ENCODE assay signal across 37 cellular contexts in the genomic region with DNA sequence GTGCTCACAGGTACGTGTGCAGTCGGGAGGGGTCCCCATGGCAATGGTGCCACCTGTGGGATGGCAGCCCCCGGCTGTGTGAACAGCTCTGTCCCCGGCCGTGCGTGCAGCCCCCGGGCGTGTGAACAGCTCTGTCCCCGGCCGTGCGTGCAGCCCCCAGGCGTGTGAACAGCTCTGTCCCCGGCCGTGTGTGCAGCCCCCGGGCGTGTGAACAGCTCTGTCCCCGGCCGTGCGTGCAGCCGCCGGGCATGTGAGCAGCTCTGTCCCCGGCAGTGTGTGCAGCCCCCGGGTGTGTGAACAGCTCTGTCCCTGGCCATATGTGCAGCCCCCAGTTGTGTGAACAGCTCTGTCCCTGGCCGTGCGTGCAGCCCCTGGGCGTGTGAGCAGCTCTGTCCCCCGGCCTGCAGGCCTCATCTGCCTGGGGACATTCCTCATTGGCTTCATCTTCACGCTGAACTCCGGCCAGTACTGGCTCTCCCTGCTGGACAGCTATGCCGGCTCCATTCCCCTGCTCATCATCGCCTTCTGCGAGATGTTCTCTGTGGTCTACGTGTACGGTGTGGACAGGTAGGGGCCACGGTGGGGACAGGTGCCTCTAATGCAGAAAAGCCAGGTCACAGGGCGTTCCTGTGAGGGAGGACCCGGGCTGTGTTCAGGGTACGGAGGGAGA. TPM values are rescaled to one million over a fixed set of nuclear protein-coding genes. Genes with fewer than 3 reads are reported as not detected.
"Had no signal": no experiment of that assay in that cellular context is flagged by ENCODE, and none has a peak within 500 bp of the region (broad histone marks: within the 10 kb centered on the region; RNA-seq: fewer than 3 reads in every experiment).

No MANE protein-coding gene starts in this region.

- ATAC-seq: activated CD4-positive, alpha-beta T cell treated with anti-CD3 and anti-CD28 coated beads for 36 hours; activated CD8-positive, alpha-beta memory T cell treated with anti-CD3 and anti-CD28 coated beads, Interleukin-2, amount 10 ng/mL, durations not matched to agents 7 days and 5 days; activated CD8-positive, alpha-beta T cell treated with anti-CD3 and anti-CD28 coated beads, Interleukin-2, amount 10 ng/mL, durations not matched to agents 7 days and 5 days; activated naive CD8-positive, alpha-beta T cell treated with anti-CD3 and anti-CD28 coated beads, Interleukin-2, amount 50 U/mL, for 24 hours; body of pancreas; gastroesophageal sphincter had no signal

- H3K4me1 Mint-ChIP-seq: activated CD4-positive, alpha-beta T cell treated with anti-CD3 and anti-CD28 coated beads for 36 hours; activated CD4-positive, alpha-beta T cell treated with anti-CD3 and anti-CD28 coated beads, Interleukin-2, amount 10 ng/mL, durations not matched to agents 24 days and 14 days; activated CD8-positive, alpha-beta memory T cell treated with anti-CD3 and anti-CD28 coated beads, Interleukin-2, amount 10 ng/mL, durations not matched to agents 7 days and 5 days; activated naive CD8-positive, alpha-beta T cell treated with anti-CD3 and anti-CD28 coated beads, Interleukin-2, amount 50 U/mL, for 24 hours had no signal

- H3K27ac ChIP-seq: adrenal gland, body of pancreas, epithelial cell of prostate, esophagus squamous epithelium, gastroesophageal sphincter had no signal

- H3K4me3 ChIP-seq: adrenal gland, body of pancreas, esophagus squamous epithelium, gastroesophageal sphincter had no signal

- H3K36me3 ChIP-seq: adrenal gland, esophagus squamous epithelium, gastroesophageal sphincter had no signal

- H3K9me3 ChIP-seq: adrenal gland, body of pancreas, gastroesophageal sphincter had no signal

- H3K27ac Mint-ChIP-seq: activated CD4-positive, alpha-beta memory T cell treated with anti-CD3 and anti-CD28 coated beads for 36 hours; activated CD4-positive, alpha-beta T cell treated with anti-CD3 and anti-CD28 coated beads for 36 hours; activated CD4-positive, alpha-beta T cell treated with anti-CD3 and anti-CD28 coated beads, Interleukin-2, amount 10 ng/mL, durations not matched to agents 24 days and 14 days; activated CD8-positive, alpha-beta memory T cell treated with anti-CD3 and anti-CD28 coated beads, Interleukin-2, amount 10 ng/mL, durations not matched to agents 7 days and 5 days; activated CD8-positive, alpha-beta T cell treated with anti-CD3 and anti-CD28 coated beads, Interleukin-2, amount 10 ng/mL, durations not matched to agents 7 days and 5 days; activated naive CD4-positive, alpha-beta T cell treated with anti-CD3 and anti-CD28 coated beads for 36 hours; activated naive CD4-positive, alpha-beta T cell treated with anti-CD3 and anti-CD28 coated beads, Interleukin-2, amount 50 U/mL, for 24 hours; activated naive CD8-positive, alpha-beta T cell treated with anti-CD3 and anti-CD28 coated beads for 36 hours; activated naive CD8-positive, alpha-beta T cell treated with anti-CD3 and anti-CD28 coated beads, Interleukin-2, amount 50 U/mL, for 24 hours; activated T-helper 1 cell treated with anti-CD3 and anti-CD28 coated beads, Interleukin-12 subunit alpha, Interleukin-12 subunit beta, Interleukin-2, Interleukin-4 antibody, amounts not matched to agents 30 ng/mL and 10 ng/mL and 1 ng/mL, durations not matched to agents 14 hours and 24 hours and 36 hours; activated T-helper 2 cell treated with anti-CD3 and anti-CD28 coated beads, Interferon-gamma antibody, Interleukin-2, Interleukin-4, amounts not matched to agents 10 μg/mL and 5 μg/mL and 100 μg/mL, durations not matched to agents 14 hours and 24 hours and 36 hours had no signal

- H3K27me3 ChIP-seq: adrenal gland, body of pancreas had no signal

- H3K4me1 ChIP-seq: adrenal gland, body of pancreas, esophagus squamous epithelium, gastroesophageal sphincter had no signal

- H3K4me3 Mint-ChIP-seq: activated CD4-positive, alpha-beta memory T cell treated with anti-CD3 and anti-CD28 coated beads for 36 hours; activated CD4-positive, alpha-beta T cell treated with anti-CD3 and anti-CD28 coated beads for 36 hours; activated CD4-positive, alpha-beta T cell treated with anti-CD3 and anti-CD28 coated beads, Interleukin-2, amount 10 ng/mL, durations not matched to agents 24 days and 14 days; activated CD8-positive, alpha-beta memory T cell treated with anti-CD3 and anti-CD28 coated beads, Interleukin-2, amount 10 ng/mL, durations not matched to agents 7 days and 5 days; activated CD8-positive, alpha-beta T cell treated with anti-CD3 and anti-CD28 coated beads, Interleukin-2, amount 10 ng/mL, durations not matched to agents 7 days and 5 days; activated naive CD4-positive, alpha-beta T cell treated with anti-CD3 and anti-CD28 coated beads for 36 hours; activated naive CD4-positive, alpha-beta T cell treated with anti-CD3 and anti-CD28 coated beads, Interleukin-2, amount 50 U/mL, for 24 hours; activated naive CD8-positive, alpha-beta T cell treated with anti-CD3 and anti-CD28 coated beads for 36 hours; activated naive CD8-positive, alpha-beta T cell treated with anti-CD3 and anti-CD28 coated beads, Interleukin-2, amount 50 U/mL, for 24 hours; activated T-helper 1 cell treated with anti-CD3 and anti-CD28 coated beads, Interleukin-12 subunit alpha, Interleukin-12 subunit beta, Interleukin-2, Interleukin-4 antibody, amounts not matched to agents 30 ng/mL and 10 ng/mL and 1 ng/mL, durations not matched to agents 14 hours and 24 hours and 36 hours had no signal

- H3K9me3 Mint-ChIP-seq: activated CD4-positive, alpha-beta memory T cell treated with anti-CD3 and anti-CD28 coated beads for 36 hours; activated CD4-positive, alpha-beta T cell treated with anti-CD3 and anti-CD28 coated beads, Interleukin-2, amount 10 ng/mL, durations not matched to agents 24 days and 14 days; activated naive CD4-positive, alpha-beta T cell treated with anti-CD3 and anti-CD28 coated beads for 36 hours; activated naive CD4-positive, alpha-beta T cell treated with anti-CD3 and anti-CD28 coated beads, Interleukin-2, amount 50 U/mL, for 24 hours; activated naive CD8-positive, alpha-beta T cell treated with anti-CD3 and anti-CD28 coated beads for 36 hours; activated naive CD8-positive, alpha-beta T cell treated with anti-CD3 and anti-CD28 coated beads, Interleukin-2, amount 50 U/mL, for 24 hours; activated T-helper 1 cell treated with anti-CD3 and anti-CD28 coated beads, Interleukin-12 subunit alpha, Interleukin-12 subunit beta, Interleukin-2, Interleukin-4 antibody, amounts not matched to agents 30 ng/mL and 10 ng/mL and 1 ng/mL, durations not matched to agents 14 hours and 24 hours and 36 hours; activated T-helper 2 cell treated with anti-CD3 and anti-CD28 coated beads, Interferon-gamma antibody, Interleukin-2, Interleukin-4, amounts not matched to agents 10 μg/mL and 5 μg/mL and 100 μg/mL, durations not matched to agents 14 hours and 24 hours and 36 hours had no signal

- H3K36me3 Mint-ChIP-seq: activated CD4-positive, alpha-beta memory T cell treated with anti-CD3 and anti-CD28 coated beads for 36 hours; activated CD8-positive, alpha-beta memory T cell treated with anti-CD3 and anti-CD28 coated beads, Interleukin-2, amount 10 ng/mL, durations not matched to agents 7 days and 5 days; activated naive CD4-positive, alpha-beta T cell treated with anti-CD3 and anti-CD28 coated beads, Interleukin-2, amount 50 U/mL, for 24 hours; activated naive CD8-positive, alpha-beta T cell treated with anti-CD3 and anti-CD28 coated beads for 36 hours had no signal

- DNase-seq: activated CD4-positive, alpha-beta memory T cell treated with anti-CD3 and anti-CD28 coated beads for 36 hours; activated CD4-positive, alpha-beta T cell treated with anti-CD3 and anti-CD28 coated beads for 36 hours; activated CD4-positive, alpha-beta T cell treated with anti-CD3 and anti-CD28 coated beads, Interleukin-2, amount 10 ng/mL, durations not matched to agents 24 days and 14 days; activated CD4-positive, CD25-positive, alpha-beta regulatory T cell; activated CD4-positive, CD25-positive, alpha-beta regulatory T cell treated with anti-CD3 and anti-CD28 coated beads, Interleukin-2, amount 50 U/mL, for 72 hours; activated CD8-positive, alpha-beta memory T cell treated with anti-CD3 and anti-CD28 coated beads, Interleukin-2, amount 10 ng/mL, durations not matched to agents 7 days and 5 days; activated CD8-positive, alpha-beta memory T cell treated with anti-CD3 and anti-CD28 coated beads, Interleukin-2, amount 50 U/mL, for 4 hours; activated CD8-positive, alpha-beta T cell treated with anti-CD3 and anti-CD28 coated beads, Interleukin-2, amount 10 ng/mL, durations not matched to agents 7 days and 5 days; activated effector memory CD4-positive, alpha-beta T cell treated with anti-CD3 and anti-CD28 coated beads, Interleukin-2, amount 50 U/mL, for 16 hours; activated naive CD4-positive, alpha-beta T cell treated with anti-CD3 and anti-CD28 coated beads for 36 hours; activated naive CD8-positive, alpha-beta T cell treated with anti-CD3 and anti-CD28 coated beads for 36 hours; activated naive CD8-positive, alpha-beta T cell treated with anti-CD3 and anti-CD28 coated beads, Interleukin-2, amount 50 U/mL, for 24 hours; activated T-cell treated with anti-CD3 and anti-CD28 coated beads, Interleukin-2, amount 50 U/mL, for 1 hour; activated T-cell treated with anti-CD3 and anti-CD28 coated beads, Interleukin-2, amount 50 U/mL, for 48 hours; adrenal gland; amygdala; aorta; body of pancreas; cortex of kidney; dermis blood vessel endothelial cell; effector CD4-positive, alpha-beta T cell; esophagus squamous epithelium; foreskin melanocyte; T-helper 2 cell had no signal

- H3K27me3 Mint-ChIP-seq: activated CD4-positive, alpha-beta T cell treated with anti-CD3 and anti-CD28 coated beads for 36 hours; activated CD4-positive, alpha-beta T cell treated with anti-CD3 and anti-CD28 coated beads, Interleukin-2, amount 10 ng/mL, durations not matched to agents 24 days and 14 days; activated naive CD4-positive, alpha-beta T cell treated with anti-CD3 and anti-CD28 coated beads, Interleukin-2, amount 50 U/mL, for 24 hours; activated naive CD8-positive, alpha-beta T cell treated with anti-CD3 and anti-CD28 coated beads for 36 hours; activated naive CD8-positive, alpha-beta T cell treated with anti-CD3 and anti-CD28 coated beads, Interleukin-2, amount 50 U/mL, for 24 hours had no signal

RNA-seq across cellular contexts. Expression of gene SLC6A18, which starts 5.9 kb away (rescaled TPM):
- total RNA-seq: activated CD4-positive, alpha-beta memory T cell treated with anti-CD3 and anti-CD28 coated beads for 36 hours; activated CD4-positive, alpha-beta T cell treated with anti-CD3 and anti-CD28 coated beads for 36 hours; activated CD4-positive, alpha-beta T cell treated with anti-CD3 and anti-CD28 coated beads, Interleukin-2, amount 10 ng/mL, durations not matched to agents 24 days and 14 days; activated CD8-positive, alpha-beta memory T cell treated with anti-CD3 and anti-CD28 coated beads for 36 hours; activated CD8-positive, alpha-beta memory T cell treated with anti-CD3 and anti-CD28 coated beads, Interleukin-2, amount 10 ng/mL, durations not matched to agents 7 days and 5 days; activated CD8-positive, alpha-beta T cell treated with anti-CD3 and anti-CD28 coated beads, Interleukin-2, amount 10 ng/mL, durations not matched to agents 7 days and 5 days; activated naive CD4-positive, alpha-beta T cell treated with anti-CD3 and anti-CD28 coated beads for 36 hours; activated naive CD8-positive, alpha-beta T cell treated with anti-CD3 and anti-CD28 coated beads for 36 hours; activated T-helper 1 cell treated with anti-CD3 and anti-CD28 coated beads, Interleukin-12 subunit alpha, Interleukin-12 subunit beta, Interleukin-2, Interleukin-4 antibody, amounts not matched to agents 30 ng/mL and 10 ng/mL and 1 ng/mL, durations not matched to agents 14 hours and 24 hours and 36 hours; activated T-helper 2 cell treated with anti-CD3 and anti-CD28 coated beads, Interferon-gamma antibody, Interleukin-2, Interleukin-4, amounts not matched to agents 10 μg/mL and 5 μg/mL and 100 μg/mL, durations not matched to agents 14 hours and 24 hours and 36 hours; adrenal gland; aorta; body of pancreas; chondrocyte; dermis blood vessel endothelial cell; endothelial cell of umbilical vein; esophagus squamous epithelium; fibroblast of lung; fibroblast of villous mesenchyme; gastroesophageal sphincter; glomerular endothelial cell; T-helper 1 cell treated with Interleukin-12 subunit alpha and Interleukin-12 subunit beta and Interleukin-4 antibody, amounts not matched to agents 30 ng/mL and 1 ng/mL, for 36 hours had no signal
- polyA plus RNA-seq: adrenal gland, aorta, endothelial cell of umbilical vein, esophagus, fibroblast of lung had no signal

RNA-seq across cellular contexts. Expression of gene SLC6A19, which starts 17.8 kb away (rescaled TPM):
- total RNA-seq: activated CD4-positive, alpha-beta memory T cell treated with anti-CD3 and anti-CD28 coated beads for 36 hours; activated CD4-positive, alpha-beta T cell treated with anti-CD3 and anti-CD28 coated beads for 36 hours; activated CD4-positive, alpha-beta T cell treated with anti-CD3 and anti-CD28 coated beads, Interleukin-2, amount 10 ng/mL, durations not matched to agents 24 days and 14 days; activated CD8-positive, alpha-beta memory T cell treated with anti-CD3 and anti-CD28 coated beads for 36 hours; activated CD8-positive, alpha-beta memory T cell treated with anti-CD3 and anti-CD28 coated beads, Interleukin-2, amount 10 ng/mL, durations not matched to agents 7 days and 5 days; activated CD8-positive, alpha-beta T cell treated with anti-CD3 and anti-CD28 coated beads, Interleukin-2, amount 10 ng/mL, durations not matched to agents 7 days and 5 days; activated naive CD4-positive, alpha-beta T cell treated with anti-CD3 and anti-CD28 coated beads for 36 hours; activated naive CD8-positive, alpha-beta T cell treated with anti-CD3 and anti-CD28 coated beads for 36 hours; activated T-helper 1 cell treated with anti-CD3 and anti-CD28 coated beads, Interleukin-12 subunit alpha, Interleukin-12 subunit beta, Interleukin-2, Interleukin-4 antibody, amounts not matched to agents 30 ng/mL and 10 ng/mL and 1 ng/mL, durations not matched to agents 14 hours and 24 hours and 36 hours; activated T-helper 2 cell treated with anti-CD3 and anti-CD28 coated beads, Interferon-gamma antibody, Interleukin-2, Interleukin-4, amounts not matched to agents 10 μg/mL and 5 μg/mL and 100 μg/mL, durations not matched to agents 14 hours and 24 hours and 36 hours; adrenal gland; chondrocyte; dermis blood vessel endothelial cell; endothelial cell of umbilical vein; esophagus squamous epithelium; fibroblast of lung; fibroblast of villous mesenchyme; gastroesophageal sphincter; glomerular endothelial cell; T-helper 1 cell treated with Interleukin-12 subunit alpha and Interleukin-12 subunit beta and Interleukin-4 antibody, amounts not matched to agents 30 ng/mL and 1 ng/mL, for 36 hours had no signal
- polyA plus RNA-seq: adrenal gland, endothelial cell of umbilical vein, esophagus, fibroblast of lung had no signal
